Comparison of ENCODE assay signal across 1 cellular context in genomic region chr5:123438244-123438643, GRCh38.
TF ChIP-seq lines count a peak whose summit lies in the region.

No MANE protein-coding gene starts in this region.

TF ChIP-seq in GM12878, 131 proteins besides CTCF, POLR2A, EP300 and RAD21 (continued from another document):
- TF ChIP-seq, protein P1, sequence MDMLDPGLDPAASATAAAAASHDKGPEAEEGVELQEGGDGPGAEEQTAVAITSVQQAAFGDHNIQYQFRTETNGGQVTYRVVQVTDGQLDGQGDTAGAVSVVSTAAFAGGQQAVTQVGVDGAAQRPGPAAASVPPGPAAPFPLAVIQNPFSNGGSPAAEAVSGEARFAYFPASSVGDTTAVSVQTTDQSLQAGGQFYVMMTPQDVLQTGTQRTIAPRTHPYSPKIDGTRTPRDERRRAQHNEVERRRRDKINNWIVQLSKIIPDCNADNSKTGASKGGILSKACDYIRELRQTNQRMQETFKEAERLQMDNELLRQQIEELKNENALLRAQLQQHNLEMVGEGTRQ (IDR thresholded peaks at IDR 0.05; ENCODE audit: borderline replicate concordance, low read depth, low read length), result no peak
- TF ChIP-seq WRNIP1 (IDR thresholded peaks at IDR 0.05; ENCODE audit: borderline replicate concordance, low read depth, low read length) (no peak), IRF5 (IDR thresholded peaks at IDR 0.05; ENCODE audit: borderline replicate concordance) (no peak), SMARCA5 (IDR thresholded peaks at IDR 0.05) (no peak), ZBED1 (IDR thresholded peaks at IDR 0.05; ENCODE audit: borderline replicate concordance) (no peak), FOS (IDR thresholded peaks at IDR 0.05; ENCODE audit: borderline replicate concordance, extremely low read depth, insufficient read length) (no peak), KAT2A (conservative IDR thresholded peaks at IDR 0.05; ENCODE audit: control insufficient read depth, low read depth, low read length) (no peak), MYB (IDR thresholded peaks at IDR 0.05; ENCODE audit: borderline replicate concordance, low read depth, low read length) (no peak), E2F4 (IDR thresholded peaks at IDR 0.05; ENCODE audit: low read depth, low read length) (no peak), HDAC2 (IDR thresholded peaks at IDR 0.05) (no peak), POU2F2 (IDR thresholded peaks at IDR 0.05; ENCODE audit: borderline replicate concordance, low read depth, low read length) (no peak), NR2F1 (conservative IDR thresholded peaks at IDR 0.05) (no peak), HDGF (IDR thresholded peaks at IDR 0.05) (no peak), USF1 (IDR thresholded peaks at IDR 0.05; ENCODE audit: borderline replicate concordance, extremely low read length, insufficient read depth, low read depth, low read length) (no peak), MEF2B (IDR thresholded peaks at IDR 0.05; ENCODE audit: partially characterized antibody, poor library complexity, severe bottlenecking) (no peak), SMAD5 (IDR thresholded peaks at IDR 0.05; ENCODE audit: low read depth) (no peak), TCF3 (IDR thresholded peaks at IDR 0.05; ENCODE audit: borderline replicate concordance, insufficient read depth, low read depth, low read length) (no peak), ZSCAN29 (IDR thresholded peaks at IDR 0.05) (no peak), CHD4 (IDR thresholded peaks at IDR 0.05) (no peak), SPI1 (IDR thresholded peaks at IDR 0.05; ENCODE audit: borderline replicate concordance, insufficient read depth, low read depth, low read length) (no peak), ZNF384 (IDR thresholded peaks at IDR 0.05; ENCODE audit: borderline replicate concordance, low read depth, low read length) (no peak), E4F1 (IDR thresholded peaks at IDR 0.05; ENCODE audit: borderline replicate concordance, partially characterized antibody) (no peak), BHLHE40 (IDR thresholded peaks at IDR 0.05; ENCODE audit: borderline replicate concordance in 1 of 2, low read depth in 2 of 2, low read length in 1 of 2) (no peak), IKZF2 (IDR thresholded peaks at IDR 0.05) (peak; percentile 65 to 77), ATF7 (IDR thresholded peaks at IDR 0.05; ENCODE audit: low read depth) (no peak), YY1 (IDR thresholded peaks at IDR 0.05; ENCODE audit: low read depth, low read length) (no peak), RAD51 (IDR thresholded peaks at IDR 0.05) (no peak), KLF5 (IDR thresholded peaks at IDR 0.05; ENCODE audit: partially characterized antibody) (no peak)
- TF ChIP-seq, protein P2, sequence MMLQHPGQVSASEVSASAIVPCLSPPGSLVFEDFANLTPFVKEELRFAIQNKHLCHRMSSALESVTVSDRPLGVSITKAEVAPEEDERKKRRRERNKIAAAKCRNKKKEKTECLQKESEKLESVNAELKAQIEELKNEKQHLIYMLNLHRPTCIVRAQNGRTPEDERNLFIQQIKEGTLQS (IDR thresholded peaks at IDR 0.05; ENCODE audit: borderline replicate concordance, extremely low read depth, low read depth, low read length), result no peak
- TF ChIP-seq, protein P3, sequence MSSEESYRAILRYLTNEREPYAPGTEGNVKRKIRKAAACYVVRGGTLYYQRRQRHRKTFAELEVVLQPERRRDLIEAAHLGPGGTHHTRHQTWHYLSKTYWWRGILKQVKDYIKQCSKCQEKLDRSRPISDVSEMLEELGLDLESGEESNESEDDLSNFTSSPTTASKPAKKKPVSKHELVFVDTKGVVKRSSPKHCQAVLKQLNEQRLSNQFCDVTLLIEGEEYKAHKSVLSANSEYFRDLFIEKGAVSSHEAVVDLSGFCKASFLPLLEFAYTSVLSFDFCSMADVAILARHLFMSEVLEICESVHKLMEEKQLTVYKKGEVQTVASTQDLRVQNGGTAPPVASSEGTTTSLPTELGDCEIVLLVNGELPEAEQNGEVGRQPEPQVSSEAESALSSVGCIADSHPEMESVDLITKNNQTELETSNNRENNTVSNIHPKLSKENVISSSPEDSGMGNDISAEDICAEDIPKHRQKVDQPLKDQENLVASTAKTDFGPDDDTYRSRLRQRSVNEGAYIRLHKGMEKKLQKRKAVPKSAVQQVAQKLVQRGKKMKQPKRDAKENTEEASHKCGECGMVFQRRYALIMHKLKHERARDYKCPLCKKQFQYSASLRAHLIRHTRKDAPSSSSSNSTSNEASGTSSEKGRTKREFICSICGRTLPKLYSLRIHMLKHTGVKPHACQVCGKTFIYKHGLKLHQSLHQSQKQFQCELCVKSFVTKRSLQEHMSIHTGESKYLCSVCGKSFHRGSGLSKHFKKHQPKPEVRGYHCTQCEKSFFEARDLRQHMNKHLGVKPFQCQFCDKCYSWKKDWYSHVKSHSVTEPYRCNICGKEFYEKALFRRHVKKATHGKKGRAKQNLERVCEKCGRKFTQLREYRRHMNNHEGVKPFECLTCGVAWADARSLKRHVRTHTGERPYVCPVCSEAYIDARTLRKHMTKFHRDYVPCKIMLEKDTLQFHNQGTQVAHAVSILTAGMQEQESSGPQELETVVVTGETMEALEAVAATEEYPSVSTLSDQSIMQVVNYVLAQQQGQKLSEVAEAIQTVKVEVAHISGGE (CRISPR knock-in tag; IDR thresholded peaks at IDR 0.05), result no peak
- TF ChIP-seq, protein P4, sequence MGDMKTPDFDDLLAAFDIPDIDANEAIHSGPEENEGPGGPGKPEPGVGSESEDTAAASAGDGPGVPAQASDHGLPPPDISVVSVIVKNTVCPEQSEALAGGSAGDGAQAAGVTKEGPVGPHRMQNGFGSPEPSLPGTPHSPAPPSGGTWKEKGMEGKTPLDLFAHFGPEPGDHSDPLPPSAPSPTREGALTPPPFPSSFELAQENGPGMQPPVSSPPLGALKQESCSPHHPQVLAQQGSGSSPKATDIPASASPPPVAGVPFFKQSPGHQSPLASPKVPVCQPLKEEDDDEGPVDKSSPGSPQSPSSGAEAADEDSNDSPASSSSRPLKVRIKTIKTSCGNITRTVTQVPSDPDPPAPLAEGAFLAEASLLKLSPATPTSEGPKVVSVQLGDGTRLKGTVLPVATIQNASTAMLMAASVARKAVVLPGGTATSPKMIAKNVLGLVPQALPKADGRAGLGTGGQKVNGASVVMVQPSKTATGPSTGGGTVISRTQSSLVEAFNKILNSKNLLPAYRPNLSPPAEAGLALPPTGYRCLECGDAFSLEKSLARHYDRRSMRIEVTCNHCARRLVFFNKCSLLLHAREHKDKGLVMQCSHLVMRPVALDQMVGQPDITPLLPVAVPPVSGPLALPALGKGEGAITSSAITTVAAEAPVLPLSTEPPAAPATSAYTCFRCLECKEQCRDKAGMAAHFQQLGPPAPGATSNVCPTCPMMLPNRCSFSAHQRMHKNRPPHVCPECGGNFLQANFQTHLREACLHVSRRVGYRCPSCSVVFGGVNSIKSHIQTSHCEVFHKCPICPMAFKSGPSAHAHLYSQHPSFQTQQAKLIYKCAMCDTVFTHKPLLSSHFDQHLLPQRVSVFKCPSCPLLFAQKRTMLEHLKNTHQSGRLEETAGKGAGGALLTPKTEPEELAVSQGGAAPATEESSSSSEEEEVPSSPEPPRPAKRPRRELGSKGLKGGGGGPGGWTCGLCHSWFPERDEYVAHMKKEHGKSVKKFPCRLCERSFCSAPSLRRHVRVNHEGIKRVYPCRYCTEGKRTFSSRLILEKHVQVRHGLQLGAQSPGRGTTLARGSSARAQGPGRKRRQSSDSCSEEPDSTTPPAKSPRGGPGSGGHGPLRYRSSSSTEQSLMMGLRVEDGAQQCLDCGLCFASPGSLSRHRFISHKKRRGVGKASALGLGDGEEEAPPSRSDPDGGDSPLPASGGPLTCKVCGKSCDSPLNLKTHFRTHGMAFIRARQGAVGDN (IDR thresholded peaks at IDR 0.05), result 0 out of 2 replicates have a peak, but pooled peaks have one; percentile 26
- TF ChIP-seq, protein P5, sequence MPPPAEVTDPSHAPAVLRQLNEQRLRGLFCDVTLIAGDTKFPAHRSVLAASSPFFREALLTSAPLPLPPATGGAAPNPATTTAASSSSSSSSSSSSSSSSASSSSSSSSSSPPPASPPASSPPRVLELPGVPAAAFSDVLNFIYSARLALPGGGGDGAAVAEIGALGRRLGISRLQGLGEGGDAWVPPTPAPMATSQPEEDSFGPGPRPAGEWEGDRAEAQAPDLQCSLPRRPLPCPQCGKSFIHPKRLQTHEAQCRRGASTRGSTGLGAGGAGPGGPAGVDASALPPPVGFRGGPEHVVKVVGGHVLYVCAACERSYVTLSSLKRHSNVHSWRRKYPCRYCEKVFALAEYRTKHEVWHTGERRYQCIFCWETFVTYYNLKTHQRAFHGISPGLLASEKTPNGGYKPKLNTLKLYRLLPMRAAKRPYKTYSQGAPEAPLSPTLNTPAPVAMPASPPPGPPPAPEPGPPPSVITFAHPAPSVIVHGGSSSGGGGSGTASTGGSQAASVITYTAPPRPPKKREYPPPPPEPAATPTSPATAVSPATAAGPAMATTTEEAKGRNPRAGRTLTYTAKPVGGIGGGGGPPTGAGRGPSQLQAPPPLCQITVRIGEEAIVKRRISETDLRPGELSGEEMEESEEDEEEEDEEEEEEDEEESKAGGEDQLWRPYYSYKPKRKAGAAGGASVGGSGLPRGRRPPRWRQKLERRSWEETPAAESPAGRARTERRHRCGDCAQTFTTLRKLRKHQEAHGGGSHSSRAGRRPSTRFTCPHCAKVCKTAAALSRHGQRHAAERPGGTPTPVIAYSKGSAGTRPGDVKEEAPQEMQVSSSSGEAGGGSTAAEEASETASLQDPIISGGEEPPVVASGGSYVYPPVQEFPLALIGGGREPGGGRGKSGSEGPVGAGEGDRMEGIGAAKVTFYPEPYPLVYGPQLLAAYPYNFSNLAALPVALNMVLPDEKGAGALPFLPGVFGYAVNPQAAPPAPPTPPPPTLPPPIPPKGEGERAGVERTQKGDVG (CRISPR knock-in tag; IDR thresholded peaks at IDR 0.05), result no peak
- TF ChIP-seq, protein P6, sequence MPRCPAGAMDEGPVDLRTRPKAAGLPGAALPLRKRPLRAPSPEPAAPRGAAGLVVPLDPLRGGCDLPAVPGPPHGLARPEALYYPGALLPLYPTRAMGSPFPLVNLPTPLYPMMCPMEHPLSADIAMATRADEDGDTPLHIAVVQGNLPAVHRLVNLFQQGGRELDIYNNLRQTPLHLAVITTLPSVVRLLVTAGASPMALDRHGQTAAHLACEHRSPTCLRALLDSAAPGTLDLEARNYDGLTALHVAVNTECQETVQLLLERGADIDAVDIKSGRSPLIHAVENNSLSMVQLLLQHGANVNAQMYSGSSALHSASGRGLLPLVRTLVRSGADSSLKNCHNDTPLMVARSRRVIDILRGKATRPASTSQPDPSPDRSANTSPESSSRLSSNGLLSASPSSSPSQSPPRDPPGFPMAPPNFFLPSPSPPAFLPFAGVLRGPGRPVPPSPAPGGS (IDR thresholded peaks at IDR 0.05; ENCODE audit: borderline replicate concordance, insufficient read depth, low read depth, low read length, poor library complexity, severe bottlenecking), result no peak
- TF ChIP-seq, protein P7, sequence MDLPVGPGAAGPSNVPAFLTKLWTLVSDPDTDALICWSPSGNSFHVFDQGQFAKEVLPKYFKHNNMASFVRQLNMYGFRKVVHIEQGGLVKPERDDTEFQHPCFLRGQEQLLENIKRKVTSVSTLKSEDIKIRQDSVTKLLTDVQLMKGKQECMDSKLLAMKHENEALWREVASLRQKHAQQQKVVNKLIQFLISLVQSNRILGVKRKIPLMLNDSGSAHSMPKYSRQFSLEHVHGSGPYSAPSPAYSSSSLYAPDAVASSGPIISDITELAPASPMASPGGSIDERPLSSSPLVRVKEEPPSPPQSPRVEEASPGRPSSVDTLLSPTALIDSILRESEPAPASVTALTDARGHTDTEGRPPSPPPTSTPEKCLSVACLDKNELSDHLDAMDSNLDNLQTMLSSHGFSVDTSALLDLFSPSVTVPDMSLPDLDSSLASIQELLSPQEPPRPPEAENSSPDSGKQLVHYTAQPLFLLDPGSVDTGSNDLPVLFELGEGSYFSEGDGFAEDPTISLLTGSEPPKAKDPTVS (IDR thresholded peaks at IDR 0.05; ENCODE audit: low read depth, low read length), result no peak
TF ChIP-seq in GM12878: peak in this region for 11.
